ENCODE assay signal across 19 cellular contexts in genomic region chr12:4454315-4454860, GRCh38. TPM values are rescaled to one million over a fixed set of nuclear protein-coding genes. Genes with fewer than 3 reads are reported as not detected.
DNase-seq lines count a peak whose midpoint lies in the region; ATAC-seq, FAIRE-seq and TF ChIP-seq lines count a peak whose summit lies in the region.
"Had no signal": no experiment of that assay in that cellular context is flagged by ENCODE, and none has a peak within 500 bp of the region (broad histone marks: within the 10 kb centered on the region; RNA-seq: fewer than 3 reads in every experiment).

No MANE protein-coding gene starts in this region.

- TF ChIP-seq CTCF in bronchial epithelial cell (IDR thresholded peaks at IDR 0.05; ENCODE audit: insufficient read depth, low read length, severe bottlenecking) (no peak), glutamatergic neuron (IDR thresholded peaks at IDR 0.05; ENCODE audit: partially characterized antibody, unreplicated experiment) (no peak)

- ATAC-seq in stimulated activated naive B cell treated with anti-CD40 and anti-IgM and Interleukin-4, amounts not matched to agents 10 μg/mL and 1 μg/mL and 100 μg/mL, for 72 hours (replicated peaks), result peak; percentile 55 to 86
- ATAC-seq in HG02642 (IDR thresholded peaks at IDR 0.05; ENCODE audit: poor library complexity, unreplicated experiment), result no peak
- ATAC-seq: A549 had no signal

- no peaks in the 10 kb centered on the region for H3K36me3 ChIP-seq in bronchial epithelial cell (ENCODE audit: control insufficient read depth, insufficient read depth, low read length)
- H3K36me3 ChIP-seq: BE2C had no signal

- peaks cover 9 to 23% of the 10 kb centered on the region in 2 donors for H3K27me3 Mint-ChIP-seq in stimulated activated naive B cell treated with anti-CD40 and anti-IgM and Interleukin-4, amounts not matched to agents 10 μg/mL and 1 μg/mL and 100 μg/mL, for 72 hours
- H3K27me3 Mint-ChIP-seq in glutamatergic neuron (ENCODE audit: unreplicated experiment), result peaks cover 2% of the 10 kb centered on the region

- H3K4me1 Mint-ChIP-seq in stimulated activated naive B cell treated with anti-CD40 and anti-IgM and Interleukin-4, amounts not matched to agents 10 μg/mL and 1 μg/mL and 100 μg/mL, for 72 hours, result peaks cover 30 to 51% of the 10 kb centered on the region in 2 donors
- peaks cover 8% of the 10 kb centered on the region for H3K4me1 Mint-ChIP-seq in glutamatergic neuron (ENCODE audit: low read depth, unreplicated experiment)
- H3K4me1 Mint-ChIP-seq: CD4-positive, alpha-beta memory T cell had no signal

- no peak overlapping the region for H3K4me3 Mint-ChIP-seq in stimulated activated naive B cell treated with anti-CD40 and anti-IgM and Interleukin-4, amounts not matched to agents 10 μg/mL and 1 μg/mL and 100 μg/mL, for 72 hours
- no peak overlapping the region for H3K4me3 Mint-ChIP-seq in glutamatergic neuron (ENCODE audit: unreplicated experiment)
- H3K4me3 Mint-ChIP-seq: CD4-positive, alpha-beta memory T cell; H9 had no signal

- peak; percentile 3 for DNase-seq in M059J (ENCODE audit: low read depth)
- DNase-seq in bronchial epithelial cell (ENCODE audit: low read depth), result peak; percentile 5
- no peak for DNase-seq in stimulated activated naive B cell treated with anti-CD40 and anti-IgM and Interleukin-4, amounts not matched to agents 10 μg/mL and 1 μg/mL and 100 μg/mL, for 72 hours
- DNase-seq in glutamatergic neuron, result no peak
- DNase-seq in NCI-H1417 (lab: John Stamatoyannopoulos, UW), result no peak
- DNase-seq: BE2C; CD4-positive, alpha-beta memory T cell; COR-L47; DMS153; DMS79 treated with DMSO at 0.1 percent for 48 hours; EL; GDM1; GOT3; H9 had no signal

- peaks cover 8 to 22% of the 10 kb centered on the region in 2 donors for H3K36me3 Mint-ChIP-seq in stimulated activated naive B cell treated with anti-CD40 and anti-IgM and Interleukin-4, amounts not matched to agents 10 μg/mL and 1 μg/mL and 100 μg/mL, for 72 hours
- peaks cover 9% of the 10 kb centered on the region for H3K36me3 Mint-ChIP-seq in glutamatergic neuron (ENCODE audit: unreplicated experiment)

- H3K4me3 ChIP-seq in bronchial epithelial cell (ENCODE audit: low read depth, low read length), result no peak overlapping the region
- H3K4me3 ChIP-seq: A549 had no signal

- H3K9me3 Mint-ChIP-seq in stimulated activated naive B cell treated with anti-CD40 and anti-IgM and Interleukin-4, amounts not matched to agents 10 μg/mL and 1 μg/mL and 100 μg/mL, for 72 hours, result peaks cover 9 to 14% of the 10 kb centered on the region in 2 donors
- H3K9me3 Mint-ChIP-seq in glutamatergic neuron (ENCODE audit: unreplicated experiment), result peaks cover 2% of the 10 kb centered on the region

- FAIRE-seq in bronchial epithelial cell (lab: Jason Lieb, UNC), result no peak
- FAIRE-seq: A549, D721Med, GM12892, GM19239 had no signal

- H3K27me3 ChIP-seq in bronchial epithelial cell (ENCODE audit: control insufficient read depth, insufficient read depth, low read length), result no peaks in the 10 kb centered on the region

- peak overlapping the region; percentile 89 for H3K27ac Mint-ChIP-seq in stimulated activated naive B cell treated with anti-CD40 and anti-IgM and Interleukin-4, amounts not matched to agents 10 μg/mL and 1 μg/mL and 100 μg/mL, for 72 hours
- H3K27ac Mint-ChIP-seq in glutamatergic neuron (ENCODE audit: unreplicated experiment), result no peak overlapping the region
- H3K27ac Mint-ChIP-seq: CD4-positive, alpha-beta memory T cell; H9 had no signal

RNA-seq across cellular contexts. Expression of gene FGF6, which starts 8.8 kb away (rescaled TPM):
- not detected in 2 replicates for total RNA-seq in M059J (2014; rRNA removed; shearing (Covaris generic))
- not detected in 2 replicates for total RNA-seq in bronchial epithelial cell
- not detected for total RNA-seq in glutamatergic neuron (ENCODE audit: unreplicated experiment)
- total RNA-seq: CD4-positive, alpha-beta memory T cell; H9 had no signal

Comparison
In these comparisons a context has a peak if more than half of its experiments do, and no peak if none do; other contexts are left out.
1. DNase-seq: peak in M059J (single experiment) and bronchial epithelial cell (single experiment); none in stimulated activated naive B cell treated with anti-CD40 and anti-IgM and Interleukin-4, amounts not matched to agents 10 μg/mL and 1 μg/mL and 100 μg/mL, for 72 hours (single experiment), glutamatergic neuron (single experiment) and NCI-H1417 (0 of 3).